10 cellular contexts compared by ENCODE assay signal in the genomic region with DNA sequence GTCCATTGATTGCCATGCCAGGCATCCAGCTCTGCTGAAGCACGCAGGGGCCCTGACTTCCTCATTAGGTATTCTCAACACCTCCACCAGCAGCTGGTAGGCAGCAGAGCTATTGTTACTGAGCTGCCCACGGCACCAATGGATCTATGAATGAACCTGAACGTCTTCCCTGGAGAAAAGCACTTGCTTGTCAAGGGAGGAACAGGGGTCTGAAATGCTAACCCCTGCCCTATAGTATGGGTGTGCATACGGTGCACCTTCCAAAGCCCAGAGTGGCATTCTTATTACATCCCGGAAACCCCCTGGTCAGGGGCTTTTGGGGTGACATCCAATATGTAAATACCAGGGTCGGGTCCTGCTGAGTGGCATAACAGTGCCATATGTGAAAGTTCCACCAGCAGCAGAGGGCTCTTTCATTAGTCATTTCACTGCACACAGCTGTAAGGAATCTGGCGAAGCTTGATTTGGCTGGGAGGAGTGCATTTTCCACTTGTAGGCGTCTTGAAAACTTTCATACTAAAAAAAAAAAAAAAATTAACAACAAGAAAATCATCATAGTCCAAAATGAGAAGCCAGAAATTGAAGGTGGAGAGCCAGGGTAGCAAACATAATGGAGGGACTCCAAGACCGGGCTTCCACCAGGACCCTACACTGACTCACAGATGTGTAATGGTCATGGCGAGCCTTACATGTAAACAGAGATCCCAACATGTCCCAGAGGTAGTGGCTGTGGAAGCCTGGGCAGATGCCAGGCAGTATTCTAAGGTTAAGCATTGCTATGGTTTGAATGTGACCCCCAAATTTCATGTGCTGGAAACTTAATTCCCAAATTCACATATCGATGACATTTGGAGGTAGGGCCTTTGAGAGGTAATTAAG.
A peak's percentile ranks its signal among the peaks of the same experiment; 100 is the strongest.
DNase-seq lines count a peak whose midpoint lies in the region; ATAC-seq and TF ChIP-seq lines count a peak whose summit lies in the region.
"Had no signal": no experiment of that assay in that cellular context is flagged by ENCODE, and none has a peak within 500 bp of the region (broad histone marks: within the 10 kb centered on the region; RNA-seq: fewer than 3 reads in every experiment).

No MANE protein-coding gene starts in this region.

- H3K4me3 ChIP-seq in astrocyte of the cerebellum (ENCODE audit: low read depth, low read length), result no peak overlapping the region

- ATAC-seq in HG03196 (IDR thresholded peaks at IDR 0.05; ENCODE audit: unreplicated experiment) (peak; percentile 33), GM21825 (IDR thresholded peaks at IDR 0.05; ENCODE audit: unreplicated experiment) (no peak)
- ATAC-seq: left lobe of liver had no signal

- DNase-seq in EL (peak; percentile 23), astrocyte of the cerebellum (ENCODE audit: low read depth) (peak; percentile 29), MV-4-11 (lab: John Stamatoyannopoulos, UW) (no peak), NCI-H524 treated with DMSO at 0.1 percent for 48 hours (lab: John Stamatoyannopoulos, UW) (no peak)
- DNase-seq in stimulated activated CD4-positive, alpha-beta T cell treated with anti-CD3 and anti-CD28 coated beads, Interleukin-12 subunit alpha, Interleukin-12 subunit beta, amount 100 ng/mL, for 4 hours, result no peak
- DNase-seq: stimulated activated CD4-positive, alpha-beta T cell treated with anti-CD3 and anti-CD28 coated beads, Interleukin-4, amount 100 ng/mL, for 1 hour had no signal

- peak; percentile 41 for TF ChIP-seq POLR2A in GM19099 (IDR thresholded peaks at IDR 0.05; ENCODE audit: extremely low read depth, insufficient read length, low read depth)

- in situ Hi-C loops in astrocyte of the cerebellum (cut with HindIII; ENCODE audit: low sequenced_read_pairs), result loop anchor here (25.0 kb wide), 1 partner anchor 656 kb away; no protein-coding TSS in a partner anchor

- TF ChIP-seq CTCF in astrocyte of the cerebellum (IDR thresholded peaks at IDR 0.05; ENCODE audit: low read depth, low read length, missing control alignments), result no peak

Comparison
In these comparisons a context has a peak if more than half of its experiments do, and no peak if none do; other contexts are left out.
1. DNase-seq: peak in EL (single experiment) and astrocyte of the cerebellum (single experiment); none in MV-4-11 (single experiment), stimulated activated CD4-positive, alpha-beta T cell treated with anti-CD3 and anti-CD28 coated beads, Interleukin-12 subunit alpha, Interleukin-12 subunit beta, amount 100 ng/mL, for 4 hours (single experiment) and NCI-H524 treated with DMSO at 0.1 percent for 48 hours (single experiment).